In the genomic region with DNA sequence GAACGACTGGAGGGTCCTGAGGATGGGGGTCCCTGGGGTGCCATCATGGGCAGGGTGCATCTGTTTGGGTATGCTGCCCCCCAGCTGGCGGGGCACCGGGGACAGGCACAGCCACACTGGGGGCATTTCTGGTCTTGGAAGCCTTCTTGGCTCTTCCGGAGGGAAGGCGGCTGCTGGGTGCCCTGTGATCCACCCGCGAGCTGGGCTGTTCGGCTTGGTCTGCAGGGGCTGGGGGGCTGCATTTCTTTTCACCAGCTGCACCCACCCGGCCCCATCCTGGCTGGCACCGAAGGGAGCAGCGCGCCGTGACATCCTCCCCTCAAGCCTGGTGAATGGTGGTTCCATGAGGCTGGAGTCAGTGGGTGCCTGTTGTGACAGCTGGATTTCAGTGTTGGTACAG, we compare ENCODE assay signal across 18 cellular contexts. TPM values are rescaled to one million over a fixed set of nuclear protein-coding genes. Genes with fewer than 3 reads are reported as not detected.
A peak's percentile ranks its signal among the peaks of the same experiment; 100 is the strongest.
DNase-seq lines count a peak whose midpoint lies in the region; ATAC-seq and TF ChIP-seq lines count a peak whose summit lies in the region.
"Had no signal": no experiment of that assay in that cellular context is flagged by ENCODE, and none has a peak within 500 bp of the region (broad histone marks: within the 10 kb centered on the region; RNA-seq: fewer than 3 reads in every experiment).

No MANE protein-coding gene starts in this region.

- H3K4ac ChIP-seq in H9 (ENCODE audit: low read depth, low read length) (no peak overlapping the region), trophoblast cell (ENCODE audit: low read depth, low read length) (no peak overlapping the region)

- H3K9me3 Mint-ChIP-seq in activated naive CD4-positive, alpha-beta T cell treated with anti-CD3 and anti-CD28 coated beads, Interleukin-2, amount 10 ng/mL, durations not matched to agents 7 days and 5 days, result no peaks in the 10 kb centered on the region
- H3K9me3 Mint-ChIP-seq in activated naive CD4-positive, alpha-beta T cell treated with anti-CD3 and anti-CD28 coated beads, Interleukin-2, amount 50 U/mL, for 72 hours, result no peaks in the 10 kb centered on the region
- H3K9me3 Mint-ChIP-seq in H9 (no peaks in the 10 kb centered on the region), WTC11 (no peaks in the 10 kb centered on the region), neural crest cell (no peaks in the 10 kb centered on the region)
- H3K9me3 Mint-ChIP-seq: CD4-positive, CD25-positive, alpha-beta regulatory T cell; CD8-positive, alpha-beta memory T cell; GM23338; HFFc6 had no signal

- H3K36me3 Mint-ChIP-seq in activated naive CD4-positive, alpha-beta T cell treated with anti-CD3 and anti-CD28 coated beads, Interleukin-2, amount 10 ng/mL, durations not matched to agents 7 days and 5 days, result peaks cover 3% of the 10 kb centered on the region
- H3K36me3 Mint-ChIP-seq in activated naive CD4-positive, alpha-beta T cell treated with anti-CD3 and anti-CD28 coated beads, Interleukin-2, amount 50 U/mL, for 72 hours, result no peaks in the 10 kb centered on the region
- H3K36me3 Mint-ChIP-seq in H9 (ENCODE audit: insufficient read depth in 1 of 3, low read depth in 3 of 3) (peaks cover 23 to 53% (median 50%) of the 10 kb centered on the region in 3 experiments; a peak in 6 of 7 replicates), WTC11 (peaks cover 23% of the 10 kb centered on the region), neural crest cell (ENCODE audit: low read depth) (no peaks in the 10 kb centered on the region)

- H3K9me3 ChIP-seq in H9 (ENCODE audit: control insufficient read depth, low read depth, low read length) (no peaks in the 10 kb centered on the region), trophoblast cell (ENCODE audit: insufficient read depth, low read depth, low read length) (peaks cover 6% of the 10 kb centered on the region)

- H3K4me3 Mint-ChIP-seq in activated naive CD4-positive, alpha-beta T cell treated with anti-CD3 and anti-CD28 coated beads, Interleukin-2, amount 10 ng/mL, durations not matched to agents 7 days and 5 days, result no peak overlapping the region
- H3K4me3 Mint-ChIP-seq in H9, result no peak overlapping the region
- no peak overlapping the region for H3K4me3 Mint-ChIP-seq in WTC11
- peak overlapping the region; percentile 17 for H3K4me3 Mint-ChIP-seq in neural crest cell
- H3K4me3 Mint-ChIP-seq: B cell; CD8-positive, alpha-beta memory T cell; GM23338; HFFc6 had no signal

- H2AK5ac ChIP-seq in H9 (ENCODE audit: insufficient read length, low read length), result no peak overlapping the region
- no peak overlapping the region for H2AK5ac ChIP-seq in trophoblast cell (ENCODE audit: low read length)

- H3K18ac ChIP-seq in H9 (ENCODE audit: insufficient read length, low read depth, low read length) (no peak overlapping the region), trophoblast cell (ENCODE audit: low read length) (no peak overlapping the region)

- POLR2A ChIA-PET in WTC11 (lab: Charles Lee), result interaction anchor here (0.6 kb wide), 1 partner anchor 459 kb away, joined by 7 read pairs; no protein-coding TSS in a partner anchor

- H3K4me2 ChIP-seq in H9 (ENCODE audit: insufficient read depth, insufficient read length, low read length) (no peak overlapping the region), trophoblast cell (ENCODE audit: low read length) (no peak overlapping the region)
- H3K4me2 ChIP-seq: GM23338 had no signal

- TF ChIP-seq CTCF in H9 (conservative IDR thresholded peaks at IDR 0.05), result no peak
- no peak for TF ChIP-seq CTCF in WTC11 (IDR thresholded peaks at IDR 0.05)
- no peak for TF ChIP-seq CTCF in neural crest cell (conservative IDR thresholded peaks at IDR 0.05)

- WGBS in H9 (ENCODE audit: extremely low coverage, insufficient read length, low lambda C conversion rate), result no CpG with 5 or more reads among the region's 13 CpGs
- WGBS in trophoblast cell (ENCODE audit: extremely low coverage, insufficient coverage, insufficient read length), result no CpG with 5 or more reads among the region's 13 CpGs

- H4K8ac ChIP-seq in H9 (replicated peaks; ENCODE audit: insufficient read length, low read depth, low read length), result no peak overlapping the region
- H4K8ac ChIP-seq in trophoblast cell (ENCODE audit: low read depth, low read length), result no peak overlapping the region

- H4K12ac ChIP-seq in trophoblast cell (ENCODE audit: low read depth, low read length), result no peak overlapping the region

- H3K27ac Mint-ChIP-seq in activated naive CD4-positive, alpha-beta T cell treated with anti-CD3 and anti-CD28 coated beads, Interleukin-2, amount 10 ng/mL, durations not matched to agents 7 days and 5 days, result peak overlapping the region; percentile 67
- peak overlapping the region in 1 of 2 donors; percentile 84 for H3K27ac Mint-ChIP-seq in activated naive CD4-positive, alpha-beta T cell treated with anti-CD3 and anti-CD28 coated beads, Interleukin-2, amount 50 U/mL, for 72 hours
- peak overlapping the region; percentile 12 to 57 (median 31); a peak in 3 of 7 replicates for H3K27ac Mint-ChIP-seq in H9
- peak overlapping the region; percentile 58; the same call in 1 of the 2 replicates for H3K27ac Mint-ChIP-seq in WTC11
- H3K27ac Mint-ChIP-seq in neural crest cell (ENCODE audit: unreplicated experiment), result no peak overlapping the region
- H3K27ac Mint-ChIP-seq: B cell, GM23338, HFFc6 had no signal

- no peak overlapping the region for H4K91ac ChIP-seq in H9 (ENCODE audit: insufficient read length, low read depth, low read length)
- no peak overlapping the region for H4K91ac ChIP-seq in trophoblast cell (ENCODE audit: low read depth, low read length)

- H3K4me3 ChIP-seq in trophoblast cell (ENCODE audit: low read depth, low read length), result no peak overlapping the region
- H3K4me3 ChIP-seq: GM23338 had no signal

- no peak overlapping the region for H2AFZ ChIP-seq in H9 (ENCODE audit: low read length)
- no peak overlapping the region for H2AFZ ChIP-seq in trophoblast cell (ENCODE audit: insufficient read depth, low read length, poor library complexity)
- H2AFZ ChIP-seq: GM23338 had no signal

- H4K20me1 ChIP-seq in H9 (ENCODE audit: control insufficient read depth, insufficient read depth, insufficient read length), result no peaks in the 10 kb centered on the region

- H3K14ac ChIP-seq in H9 (ENCODE audit: insufficient read depth, low read length) (no peak overlapping the region), trophoblast cell (ENCODE audit: low read length) (no peak overlapping the region)

- H3K79me2 ChIP-seq in H9 (ENCODE audit: insufficient read depth, low read length), result no peaks in the 10 kb centered on the region
- no peaks in the 10 kb centered on the region for H3K79me2 ChIP-seq in trophoblast cell (ENCODE audit: control insufficient read depth, insufficient read depth, low read length, poor library complexity)

- H3K23ac ChIP-seq in H9 (ENCODE audit: insufficient read length, low read depth, low read length) (no peak overlapping the region), trophoblast cell (ENCODE audit: low read length) (no peak overlapping the region)

- H4K5ac ChIP-seq in H9 (ENCODE audit: insufficient read length, low read depth, low read length), result no peak overlapping the region

- H3K23me2 ChIP-seq in H9 (ENCODE audit: insufficient read length, low read depth, low read length, poor library complexity, severe bottlenecking), result no peaks in the 10 kb centered on the region

- H3K79me1 ChIP-seq in H9 (ENCODE audit: insufficient read depth, low read depth, low read length, poor library complexity, severe bottlenecking), result no peaks in the 10 kb centered on the region
- H3K79me1 ChIP-seq in trophoblast cell (ENCODE audit: low read length), result no peaks in the 10 kb centered on the region

- H2BK5ac ChIP-seq in H9 (ENCODE audit: insufficient read length, low read length) (no peak overlapping the region), trophoblast cell (ENCODE audit: low read depth, low read length, poor library complexity) (no peak overlapping the region)

- no peak overlapping the region for H2BK15ac ChIP-seq in H9 (ENCODE audit: low read depth, low read length)

- H2BK12ac ChIP-seq in H9 (ENCODE audit: insufficient read length, low read depth, low read length) (no peak overlapping the region), trophoblast cell (ENCODE audit: low read length) (no peak overlapping the region)

- no peak overlapping the region for H2BK20ac ChIP-seq in H9 (ENCODE audit: low read depth, low read length, poor library complexity, severe bottlenecking)

- no peaks in the 10 kb centered on the region for H3K27me3 Mint-ChIP-seq in activated naive CD4-positive, alpha-beta T cell treated with anti-CD3 and anti-CD28 coated beads, Interleukin-2, amount 10 ng/mL, durations not matched to agents 7 days and 5 days
- H3K27me3 Mint-ChIP-seq in H9 (ENCODE audit: low read depth) (peaks cover 1% of the 10 kb centered on the region; the same call in 1 of the 2 replicates), WTC11 (ENCODE audit: low read depth) (no peaks in the 10 kb centered on the region), neural crest cell (ENCODE audit: low read depth) (no peaks in the 10 kb centered on the region)
- H3K27me3 Mint-ChIP-seq: B cell; CD4-positive, CD25-positive, alpha-beta regulatory T cell; CD8-positive, alpha-beta memory T cell had no signal

- H3K36me3 ChIP-seq in trophoblast cell (ENCODE audit: control insufficient read depth in 1 of 2, insufficient read depth in 2 of 2, low read length in 2 of 2), result peaks cover 75 to 83% of the 10 kb centered on the region in 2 experiments

- no peak overlapping the region for H3K56ac ChIP-seq in H9 (ENCODE audit: insufficient read length, low read depth, low read length)

- ATAC-seq in activated naive CD4-positive, alpha-beta T cell treated with anti-CD3 and anti-CD28 coated beads, Interleukin-2, amount 50 U/mL, for 72 hours, result no peak
- ATAC-seq in WTC11 (no peak), GM21447 (IDR thresholded peaks at IDR 0.05; ENCODE audit: unreplicated experiment) (no peak)
- ATAC-seq: GM23338, HCT116 had no signal

- H2BK120ac ChIP-seq in H9 (ENCODE audit: low read depth, low read length, poor library complexity, severe bottlenecking), result no peak overlapping the region
- no peak overlapping the region for H2BK120ac ChIP-seq in trophoblast cell (ENCODE audit: insufficient read depth, low read length, poor library complexity)

- DNase-seq in activated naive CD4-positive, alpha-beta T cell treated with anti-CD3 and anti-CD28 coated beads, Interleukin-2, amount 10 ng/mL, durations not matched to agents 7 days and 5 days, result no peak
- DNase-seq in activated naive CD4-positive, alpha-beta T cell treated with anti-CD3 and anti-CD28 coated beads, Interleukin-2, amount 50 U/mL, for 72 hours (ENCODE audit: low spot score in 2 of 2), result no peak
- DNase-seq in H9, result no peak
- DNase-seq in WTC11 (ENCODE audit: low spot score), result no peak
- DNase-seq in neural crest cell (ENCODE audit: low read depth, low spot score), result no peak
- DNase-seq in trophoblast cell, result no peak
- no peak for DNase-seq in HPDE6-E6E7 (ENCODE audit: extremely low spot score)
- DNase-seq: C1 segment of cervical spinal cord; CD4-positive, CD25-positive, alpha-beta regulatory T cell; CD8-positive, alpha-beta memory T cell; COR-L47; DMS 273 treated with DMSO at 0.1 percent for 48 hours; DMS53; HFFc6 had no signal

- H3T11ph ChIP-seq in H9 (ENCODE audit: low read length), result no peak overlapping the region

- no peaks in the 10 kb centered on the region for H3K4me1 Mint-ChIP-seq in activated naive CD4-positive, alpha-beta T cell treated with anti-CD3 and anti-CD28 coated beads, Interleukin-2, amount 10 ng/mL, durations not matched to agents 7 days and 5 days
- H3K4me1 Mint-ChIP-seq in H9 (peaks cover 0 to 2% of the 10 kb centered on the region in 2 experiments; a peak in 1 of 4 replicates), WTC11 (no peaks in the 10 kb centered on the region), neural crest cell (peaks cover 6% of the 10 kb centered on the region)
- H3K4me1 Mint-ChIP-seq: B cell; CD4-positive, CD25-positive, alpha-beta regulatory T cell; GM23338 had no signal

- no peak overlapping the region for H3K9ac ChIP-seq in H9 (ENCODE audit: extremely low read depth, insufficient read length, low read length)
- no peak overlapping the region for H3K9ac ChIP-seq in trophoblast cell (ENCODE audit: low read length)

- no peaks in the 10 kb centered on the region for H3K4me1 ChIP-seq in H9 (ENCODE audit: insufficient read depth, low read length)
- no peaks in the 10 kb centered on the region for H3K4me1 ChIP-seq in trophoblast cell (ENCODE audit: control insufficient read depth in 1 of 2, insufficient read depth in 2 of 2, low read length in 2 of 2)

- CTCF ChIA-PET in activated naive CD4-positive, alpha-beta T cell treated with anti-CD3 and anti-CD28 coated beads, Interleukin-2, amount 10 ng/mL, durations not matched to agents 7 days and 5 days (lab: Charles Lee), result interaction anchor here (2.5 kb wide), 1 partner anchor 8 kb away, joined by 8 read pairs; no protein-coding TSS in a partner anchor
- CTCF ChIA-PET in WTC11 (lab: Charles Lee), result interaction anchor here (4.0 kb wide), 1 partner anchor 8 kb away, joined by 23 read pairs; no protein-coding TSS in a partner anchor

- H3K27me3 ChIP-seq in H9 (ENCODE audit: insufficient read depth, low read length) (no peaks in the 10 kb centered on the region), trophoblast cell (ENCODE audit: insufficient read depth, low read length) (no peaks in the 10 kb centered on the region)

- no peak overlapping the region for H3K27ac ChIP-seq in H9 (ENCODE audit: insufficient read length, low read depth, low read length)
- H3K27ac ChIP-seq in trophoblast cell (ENCODE audit: low read depth, low read length), result no peak overlapping the region

RNA-seq across cellular contexts. Expression of a gene that starts 12.2 kb away (rescaled TPM):
- 10 to 100 TPM; 59.1 to 66.9 TPM for total RNA-seq in activated naive CD4-positive, alpha-beta T cell treated with anti-CD3 and anti-CD28 coated beads, Interleukin-2, amount 50 U/mL, for 72 hours
- total RNA-seq in H9 (2021), result 119 and 125 TPM in 2 replicates
- total RNA-seq in WTC11 (2021), result 133 to 151 TPM (median 150 TPM) in 3 replicates
- total RNA-seq in neural crest cell, result 80.9 and 93.7 TPM in 2 replicates
- polyA plus RNA-seq in trophoblast cell (2013), result 85.8 and 86.1 TPM in 2 replicates

RNA-seq across cellular contexts. Expression of a gene that starts 45.7 kb away (rescaled TPM):
- 10 to 100 TPM; 26.6 to 43.8 TPM for total RNA-seq in activated naive CD4-positive, alpha-beta T cell treated with anti-CD3 and anti-CD28 coated beads, Interleukin-2, amount 50 U/mL, for 72 hours
- 88.8 and 89.5 TPM in 2 replicates for total RNA-seq in H9 (2021)
- 75.5 to 88.6 TPM (median 75.6 TPM) in 3 replicates for total RNA-seq in WTC11 (2021)
- 58.9 and 62.0 TPM in 2 replicates for total RNA-seq in neural crest cell
- 73.3 and 73.7 TPM in 2 replicates for polyA plus RNA-seq in trophoblast cell (2013)
